33 cellular contexts compared by ENCODE assay signal in the genomic region with DNA sequence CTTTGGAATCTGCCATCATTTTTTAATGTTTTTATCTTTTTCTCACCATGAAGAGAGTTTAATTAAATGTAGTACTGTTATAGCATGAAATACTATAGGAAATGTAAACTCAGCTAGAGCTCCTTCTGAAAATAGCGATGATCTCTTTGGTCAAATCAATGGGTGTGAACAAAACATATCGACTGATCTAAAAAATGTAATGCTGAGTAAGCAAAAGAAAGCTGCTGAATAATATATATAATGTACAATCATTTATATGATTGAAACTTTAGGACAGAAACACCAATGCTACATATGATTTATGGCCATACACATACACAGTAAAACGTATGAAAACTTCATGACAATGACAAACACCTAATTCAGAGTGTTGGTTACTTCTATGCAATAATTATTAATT.
"Had no signal": no experiment of that assay in that cellular context is flagged by ENCODE, and none has a peak within 500 bp of the region (broad histone marks: within the 10 kb centered on the region; RNA-seq: fewer than 3 reads in every experiment).

No MANE protein-coding gene starts in this region.

- H3K4me1 ChIP-seq: adrenal gland, ascending aorta, body of pancreas, breast epithelium had no signal

- H3K27me3 ChIP-seq: adrenal gland, ascending aorta, body of pancreas, brain microvascular endothelial cell, breast epithelium, cardiac muscle cell had no signal

- H3K36me3 ChIP-seq: adrenal gland, ascending aorta, brain microvascular endothelial cell, breast epithelium, cardiac muscle cell had no signal

- H3K9me3 ChIP-seq: adrenal gland, ascending aorta, body of pancreas, breast epithelium had no signal

- H3K4me3 ChIP-seq: adrenal gland, ascending aorta, body of pancreas, breast epithelium, cardiac muscle cell had no signal

- DNase-seq: activated effector memory CD4-positive, alpha-beta T cell treated with anti-CD3 and anti-CD28 coated beads, Interleukin-2, amount 50 U/mL, for 16 hours; activated effector memory CD4-positive, alpha-beta T cell treated with Interleukin-2 at 50 U/mL for 16 hours; activated gamma-delta T cell; activated gamma-delta T cell treated with Interleukin-2 at 50 U/mL for 16 hours; activated naive CD4-positive, alpha-beta T cell; activated naive CD4-positive, alpha-beta T cell treated with anti-CD3 and anti-CD28 coated beads for 36 hours; activated naive CD4-positive, alpha-beta T cell treated with anti-CD3 and anti-CD28 coated beads, Interleukin-2, amount 10 ng/mL, durations not matched to agents 7 days and 5 days; activated naive CD4-positive, alpha-beta T cell treated with anti-CD3 and anti-CD28 coated beads, Interleukin-2, amount 50 U/mL, for 16 hours; activated naive CD4-positive, alpha-beta T cell treated with Interleukin-2 at 50 U/mL for 16 hours; activated naive CD8-positive, alpha-beta T cell treated with anti-CD3 and anti-CD28 coated beads for 36 hours; activated naive CD8-positive, alpha-beta T cell treated with anti-CD3 and anti-CD28 coated beads, Interleukin-2, amount 10 ng/mL, durations not matched to agents 7 days and 5 days; activated naive CD8-positive, alpha-beta T cell treated with anti-CD3 and anti-CD28 coated beads, Interleukin-2, amount 50 U/mL, for 24 hours; activated T-cell treated with anti-CD3 and anti-CD28 coated beads, Interleukin-2, amount 50 U/mL, for 24 hours; activated T-cell treated with anti-CD3 and anti-CD28 coated beads, Interleukin-2, amount 50 U/mL, for 4 hours; activated T-cell treated with anti-CD3 and anti-CD28 coated beads, Interleukin-2, amount 50 U/mL, for 48 hours; activated T-cell treated with anti-CD3 and anti-CD28 coated beads, Interleukin-2, amount 50 U/mL, for 72 hours; adrenal gland; amniotic stem cell; amygdala; anterior cingulate cortex; aorta; body of pancreas; brain microvascular endothelial cell; caudate nucleus; central memory CD4-positive, alpha-beta T cell; cerebellar nuclear complex had no signal

- ATAC-seq: activated naive CD4-positive, alpha-beta T cell treated with anti-CD3 and anti-CD28 coated beads, Interleukin-2, amount 50 U/mL, for 72 hours; activated naive CD8-positive, alpha-beta T cell treated with anti-CD3 and anti-CD28 coated beads, Interleukin-2, amount 50 U/mL, for 24 hours; activated T-cell treated with anti-CD3 and anti-CD28 coated beads, Interleukin-2, amount 50 U/mL, for 4 hours; activated T-cell treated with anti-CD3 and anti-CD28 coated beads, Interleukin-2, amount 50 U/mL, for 72 hours; activated T-helper 17 cell treated with anti-CD3 and anti-CD28 coated beads, Interleukin-2, amount 50 U/mL, for 72 hours; body of pancreas had no signal

- H3K27ac ChIP-seq: adrenal gland, ascending aorta, body of pancreas, brain microvascular endothelial cell, breast epithelium, cardiac muscle cell had no signal

- FAIRE-seq: astrocyte, bronchial epithelial cell had no signal
